In the genomic region with DNA sequence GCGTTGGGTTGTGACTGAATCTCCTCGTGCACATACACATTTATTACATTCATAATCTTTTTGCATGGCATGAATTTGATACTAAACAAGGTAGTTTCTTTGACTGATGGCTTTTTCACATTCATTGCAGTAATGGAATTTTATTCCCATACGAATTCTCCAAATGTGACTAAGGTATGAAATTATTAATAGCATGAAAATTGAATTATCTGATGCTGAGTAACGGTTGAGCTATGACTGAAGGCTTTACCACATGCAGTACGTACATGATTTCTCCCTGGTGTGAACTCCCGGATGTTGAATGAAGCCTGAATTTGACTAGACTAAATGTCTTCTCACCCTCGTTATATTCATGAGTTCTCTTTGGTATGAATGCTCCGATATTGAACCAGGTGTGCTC, we compare ENCODE assay signal across 28 cellular contexts.
"Had no signal": no experiment of that assay in that cellular context is flagged by ENCODE, and none has a peak within 500 bp of the region (broad histone marks: within the 10 kb centered on the region; RNA-seq: fewer than 3 reads in every experiment).

No MANE protein-coding gene starts in this region.

- H2AFZ ChIP-seq: neural progenitor cell had no signal

- H3K4me3 ChIP-seq: neural progenitor cell, pancreas, prostate gland, right lobe of liver, sigmoid colon, skin epidermis, smooth muscle cell, spleen, suprapubic skin, testis, tibial artery, transverse colon, upper lobe of right lung, vagina had no signal

- H3K4me1 ChIP-seq: neural progenitor cell, pancreas, prostate gland, right lobe of liver, sigmoid colon, spleen, suprapubic skin, testis, tibial artery, transverse colon, upper lobe of right lung, vagina had no signal

- H3K36me3 ChIP-seq: neural progenitor cell, pancreas, prostate gland, right lobe of liver, sigmoid colon, spleen, suprapubic skin, tibial artery, transverse colon, upper lobe of right lung, vagina had no signal

- H3K27me3 ChIP-seq: neural progenitor cell, pancreas, right lobe of liver, sigmoid colon, spleen, suprapubic skin, testis, tibial artery, transverse colon, upper lobe of right lung, vagina had no signal

- ATAC-seq: naive thymus-derived CD4-positive, alpha-beta T cell; natural killer cell; pancreas; right cardiac atrium; right lobe of liver; stimulated activated memory B cell treated with anti-CD40 and anti-IgM and Interleukin-4, amounts not matched to agents 10 μg/mL and 1 μg/mL and 100 μg/mL, for 72 hours; stimulated activated naive CD8-positive, alpha-beta T cell treated with anti-CD3 and anti-CD28 coated beads, Interleukin-15, amount 100 ng/mL, for 72 hours; stimulated activated naive CD8-positive, alpha-beta T cell treated with anti-CD3 and anti-CD28 coated beads, Interleukin-15, Interleukin-2, amounts not matched to agents 100 U/mL and 50 U/mL, for 24 hours; upper lobe of right lung had no signal

- H3K4me2 ChIP-seq: neural progenitor cell, smooth muscle cell had no signal

- H3K9ac ChIP-seq: neural progenitor cell had no signal

- DNase-seq: naive thymus-derived CD4-positive, alpha-beta T cell; natural killer cell; occipital lobe; pancreas; right cardiac atrium; right lobe of liver; sigmoid colon; spleen; stimulated activated CD4-positive, alpha-beta T cell treated with anti-CD3 and anti-CD28 coated beads, Interleukin-12 subunit alpha, Interleukin-12 subunit beta, amount 100 ng/mL, for 4 hours; stimulated activated CD4-positive, alpha-beta T cell treated with anti-CD3 and anti-CD28 coated beads, Interleukin-1b, Interleukin-23, amount 100 ng/mL, for 48 hours; stimulated activated CD4-positive, alpha-beta T cell treated with anti-CD3 and anti-CD28 coated beads, Interleukin-4, amount 100 ng/mL, for 1 hour; stimulated activated CD4-positive, alpha-beta T cell treated with anti-CD3 and anti-CD28 coated beads, Interleukin-4, amount 100 ng/mL, for 4 hours; stimulated activated CD8-positive, alpha-beta memory T cell treated with anti-CD3 and anti-CD28 coated beads, Interleukin-4, amount 100 ng/mL, for 48 hours; stimulated activated naive CD4-positive, alpha-beta T cell; stimulated activated naive CD8-positive, alpha-beta T cell treated with anti-CD3 and anti-CD28 coated beads, Interleukin-15, amount 100 ng/mL, for 72 hours; stimulated activated naive CD8-positive, alpha-beta T cell treated with anti-CD3 and anti-CD28 coated beads, Interleukin-15, Interleukin-2, amounts not matched to agents 100 U/mL and 50 U/mL, for 24 hours; substantia nigra; testis; tibial artery; transverse colon; upper lobe of right lung had no signal

- H3K9me3 ChIP-seq: pancreas, prostate gland, right lobe of liver, sigmoid colon, suprapubic skin, testis, tibial artery, transverse colon, upper lobe of right lung, vagina had no signal

- H3K27ac ChIP-seq: neural progenitor cell, pancreas, prostate gland, right lobe of liver, sigmoid colon, skin epidermis, spleen, suprapubic skin, testis, tibial artery, transverse colon, upper lobe of right lung, vagina had no signal
